In the genomic region with DNA sequence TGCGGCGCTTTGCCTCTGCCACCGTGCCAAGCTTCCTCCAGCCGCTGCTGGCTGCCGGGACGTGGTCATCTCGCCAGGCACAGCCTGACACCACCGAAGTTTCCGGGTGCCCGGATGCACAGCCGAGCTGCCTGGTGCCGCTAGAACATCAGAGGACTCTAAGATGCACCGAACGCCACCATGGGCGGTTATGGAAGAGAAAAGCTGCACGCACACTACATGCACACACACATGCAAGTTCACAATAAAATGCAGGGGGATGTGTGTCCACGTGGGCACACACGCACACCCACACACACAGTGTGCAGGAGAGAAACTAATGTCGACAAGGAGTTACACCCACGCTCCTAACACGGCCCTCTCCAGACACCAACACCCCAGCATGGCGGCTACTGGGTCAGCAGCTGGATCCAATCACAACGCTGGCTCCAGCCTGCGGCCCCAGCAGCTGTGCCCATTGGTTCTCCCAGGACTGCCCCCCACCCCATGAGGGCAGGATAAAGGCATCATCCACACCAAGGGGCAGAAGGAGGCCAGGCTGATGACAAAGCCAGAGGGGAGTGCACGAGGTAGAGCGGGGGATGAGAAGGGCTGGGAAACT, we compare ENCODE assay signal across 10 cellular contexts.
DNase-seq lines count a peak whose midpoint lies in the region; ATAC-seq and TF ChIP-seq lines count a peak whose summit lies in the region.
"Had no signal": no experiment of that assay in that cellular context is flagged by ENCODE, and none has a peak within 500 bp of the region (broad histone marks: within the 10 kb centered on the region; RNA-seq: fewer than 3 reads in every experiment).

No MANE protein-coding gene starts in this region.

- no peaks in the 10 kb centered on the region for H3K9me3 ChIP-seq in neuronal stem cell (replicated peaks in 1 of 2; ENCODE audit: control insufficient read depth in 2 of 2, insufficient read depth in 1 of 2, low read depth in 1 of 2, low read length in 2 of 2)

- no peaks in the 10 kb centered on the region for H3K36me3 ChIP-seq in GM23338 (ENCODE audit: insufficient read depth)
- no peaks in the 10 kb centered on the region for H3K36me3 ChIP-seq in neuronal stem cell (replicated peaks in 1 of 2; ENCODE audit: control insufficient read depth in 2 of 2, insufficient read depth in 2 of 2, low read length in 2 of 2)

- peak overlapping the region; percentile 62 for H2BK5ac ChIP-seq in neuronal stem cell (ENCODE audit: low read length)

- H3K4me3 ChIP-seq in GM23338, result no peak overlapping the region
- no peak overlapping the region for H3K4me3 ChIP-seq in neuronal stem cell (ENCODE audit: low read length in 2 of 2)
- H3K4me3 ChIP-seq in coronary artery, result no peak overlapping the region

- H2BK120ac ChIP-seq in neuronal stem cell (ENCODE audit: low read depth, low read length), result no peak overlapping the region

- no peaks in the 10 kb centered on the region for H3K9me2 ChIP-seq in GM23338 (ENCODE audit: insufficient read depth)

- peaks cover 8% of the 10 kb centered on the region for H3K27me3 Mint-ChIP-seq in GM23338 (ENCODE audit: insufficient read depth, low read depth, poor library complexity)
- no peaks in the 10 kb centered on the region for H3K27me3 Mint-ChIP-seq in activated CD4-positive, alpha-beta memory T cell treated with anti-CD3 and anti-CD28 coated beads for 36 hours
- no peaks in the 10 kb centered on the region for H3K27me3 Mint-ChIP-seq in MCF 10A (ENCODE audit: insufficient read depth, unreplicated experiment)

- H3K9me3 Mint-ChIP-seq in GM23338 (no peaks in the 10 kb centered on the region; the same call in 2 of the 3 replicates), MCF 10A (ENCODE audit: unreplicated experiment) (no peaks in the 10 kb centered on the region)
- H3K9me3 Mint-ChIP-seq in activated CD4-positive, alpha-beta memory T cell treated with anti-CD3 and anti-CD28 coated beads for 36 hours, result no peaks in the 10 kb centered on the region
- H3K9me3 Mint-ChIP-seq: nephron had no signal

- peak; percentile 9; the same call in 2 of the 3 replicates for ATAC-seq in GM23338

- H3K27me3 ChIP-seq in GM23338 (ENCODE audit: insufficient read depth), result no peaks in the 10 kb centered on the region
- peaks cover 0 to 5% (median 0%) of the 10 kb centered on the region in 3 experiments for H3K27me3 ChIP-seq in neuronal stem cell (ENCODE audit: control insufficient read depth in 3 of 3, insufficient read depth in 3 of 3, low read depth in 1 of 3, low read length in 3 of 3)

- H4K20me1 ChIP-seq in GM23338 (replicated peaks; ENCODE audit: insufficient read depth), result no peaks in the 10 kb centered on the region

- peak overlapping the region; percentile 88 for H2BK12ac ChIP-seq in neuronal stem cell (ENCODE audit: low read length)

- peak overlapping the region; percentile 45 for H3K4ac ChIP-seq in neuronal stem cell (ENCODE audit: low read length)

- POLR2A ChIA-PET in activated CD4-positive, alpha-beta memory T cell treated with anti-CD3 and anti-CD28 coated beads for 36 hours (lab: Charles Lee), result interaction anchor here (0.7 to 4.2 kb wide), 12 partner anchors 9 to 83 kb away, joined by 3 to 49 read pairs (median 8); partner anchors contain the start of gene BCL11B
- POLR2A ChIA-PET in MCF 10A (lab: Yijun Ruan, JAX), result no interaction called here

- H3K18ac ChIP-seq in neuronal stem cell (ENCODE audit: low read length), result peak overlapping the region; percentile 54

- H3K27ac Mint-ChIP-seq in GM23338, result peak overlapping the region; percentile 51; the same call in 1 of the 2 replicates
- peak overlapping the region; percentile 88 for H3K27ac Mint-ChIP-seq in activated CD4-positive, alpha-beta memory T cell treated with anti-CD3 and anti-CD28 coated beads for 36 hours
- H3K27ac Mint-ChIP-seq in MCF 10A (ENCODE audit: low read depth, unreplicated experiment), result no peak overlapping the region

- TF ChIP-seq CTCF in GM23338 (conservative IDR thresholded peaks at IDR 0.05; ENCODE audit: low read depth in 2 of 2) (no peak), coronary artery (IDR thresholded peaks at IDR 0.05) (no peak), MCF 10A (IDR thresholded peaks at IDR 0.05; ENCODE audit: unreplicated experiment) (no peak)

- WGBS in neuronal stem cell (ENCODE audit: extremely low coverage in 2 of 2, insufficient read length in 2 of 2, insufficient replicate concordance in 1 of 2), 2 donors, result no CpG with 5 or more reads among the region's 26 CpGs

- peak overlapping the region; percentile 5 for H3K14ac ChIP-seq in neuronal stem cell (ENCODE audit: low read length)

- peaks cover 35% of the 10 kb centered on the region for H3K4me1 ChIP-seq in GM23338 (ENCODE audit: insufficient read depth)
- H3K4me1 ChIP-seq in neuronal stem cell (ENCODE audit: control insufficient read depth in 2 of 2, insufficient read depth in 1 of 2, low read depth in 1 of 2, low read length in 2 of 2), result peaks cover 0 to 7% of the 10 kb centered on the region in 2 donors

- H3K36me3 Mint-ChIP-seq in GM23338 (ENCODE audit: low read depth) (no peaks in the 10 kb centered on the region), MCF 10A (ENCODE audit: insufficient read depth, unreplicated experiment) (no peaks in the 10 kb centered on the region)
- H3K36me3 Mint-ChIP-seq in activated CD4-positive, alpha-beta memory T cell treated with anti-CD3 and anti-CD28 coated beads for 36 hours, result peaks cover 22% of the 10 kb centered on the region

- CTCF ChIA-PET in activated CD4-positive, alpha-beta memory T cell treated with anti-CD3 and anti-CD28 coated beads for 36 hours (lab: Charles Lee), result interaction anchor here (0.6 to 12.0 kb wide), 25 partner anchors 8 to 1049 kb away, joined by 3 to 130 read pairs (median 4); partner anchors contain the start of gene BCL11B
- CTCF ChIA-PET in MCF 10A (lab: Yijun Ruan, JAX), result interaction anchor here (0.7 kb wide), 1 partner anchor 136 kb away, joined by 3 read pairs; no protein-coding TSS in a partner anchor

- DNase-seq in GM23338 (ENCODE audit: low spot score) (no peak), astrocyte of the hippocampus (ENCODE audit: low read depth, low spot score) (peak; percentile 20), neuronal stem cell (ENCODE audit: low spot score) (no peak), coronary artery (ENCODE audit: low spot score) (no peak), retina (no peak), MCF 10A (ENCODE audit: unreplicated experiment) (no peak), NOMO-1 treated with DMSO at 0.1 percent for 48 hours (lab: John Stamatoyannopoulos, UW; ENCODE audit: unreplicated experiment) (no peak)
- peak; percentile 69 for DNase-seq in activated CD4-positive, alpha-beta memory T cell treated with anti-CD3 and anti-CD28 coated beads for 36 hours
- DNase-seq: NCI-H510A treated with DMSO at 0.1 percent for 48 hours had no signal

- no peak overlapping the region for H4K8ac ChIP-seq in neuronal stem cell (ENCODE audit: low read depth, low read length)

- peaks cover 87% of the 10 kb centered on the region for H3K79me2 ChIP-seq in GM23338 (replicated peaks; ENCODE audit: insufficient read depth)

- peak overlapping the region; percentile 79 for H3K9ac ChIP-seq in neuronal stem cell (ENCODE audit: low read depth, low read length, poor library complexity)

- H2BK15ac ChIP-seq in neuronal stem cell (ENCODE audit: low read length), result peak overlapping the region; percentile 76

- H3K4me1 Mint-ChIP-seq in GM23338 (peaks cover 60% of the 10 kb centered on the region), MCF 10A (ENCODE audit: insufficient read depth, unreplicated experiment) (peaks cover 13% of the 10 kb centered on the region)
- H3K4me1 Mint-ChIP-seq in activated CD4-positive, alpha-beta memory T cell treated with anti-CD3 and anti-CD28 coated beads for 36 hours (ENCODE audit: low read depth), result peaks cover 92% of the 10 kb centered on the region

- H2AFZ ChIP-seq in GM23338 (no peak overlapping the region), neuronal stem cell (ENCODE audit: low read length) (no peak overlapping the region)

- no peak overlapping the region; the same call in 2 of the 3 replicates for H3K4me3 Mint-ChIP-seq in GM23338
- peak overlapping the region; percentile 80 for H3K4me3 Mint-ChIP-seq in activated CD4-positive, alpha-beta memory T cell treated with anti-CD3 and anti-CD28 coated beads for 36 hours
- H3K4me3 Mint-ChIP-seq in MCF 10A (ENCODE audit: unreplicated experiment), result no peak overlapping the region
- H3K4me3 Mint-ChIP-seq: nephron had no signal

- no peak overlapping the region for H2AK5ac ChIP-seq in neuronal stem cell (ENCODE audit: low read depth, low read length)

- BruUV-seq in MCF 10A (replicated peaks; lab: Mats Ljungman, UMichigan), result no TSS peak

- intact Hi-C loops in activated CD4-positive, alpha-beta memory T cell treated with anti-CD3 and anti-CD28 coated beads for 36 hours (cut with micrococcal nuclease), result loop anchor here (5.0 to 10.0 kb wide), 2 partner anchors 194 to 257 kb away; no protein-coding TSS in a partner anchor
- intact Hi-C loops in MCF 10A (cut with micrococcal nuclease), result no loop called here

- peak overlapping the region; percentile 22 for H3K23ac ChIP-seq in neuronal stem cell (ENCODE audit: low read depth, low read length, poor library complexity)

- H3F3A ChIP-seq in GM23338 (replicated peaks; ENCODE audit: low read depth), result no peaks in the 10 kb centered on the region

- H4K91ac ChIP-seq in neuronal stem cell (ENCODE audit: low read depth, low read length, poor library complexity), result peak overlapping the region; percentile 9

- H3K4me2 ChIP-seq in GM23338, result peak overlapping the region; percentile 19
- H3K4me2 ChIP-seq in neuronal stem cell (ENCODE audit: insufficient read depth, low read length, poor library complexity, severe bottlenecking), result no peak overlapping the region

- H3K27ac ChIP-seq in GM23338 (ENCODE audit: low read depth), result no peak overlapping the region
- no peak overlapping the region for H3K27ac ChIP-seq in neuronal stem cell (replicated peaks; ENCODE audit: low read length)
- no peak overlapping the region for H3K27ac ChIP-seq in coronary artery

- no peaks in the 10 kb centered on the region for H3K79me1 ChIP-seq in neuronal stem cell (ENCODE audit: low read depth, low read length)

TF ChIP-seq in GM23338, 12 proteins besides CTCF, POLR2A, EP300 and RAD21 (continues in another document):
- TF ChIP-seq EZH2phosphoT487 (IDR thresholded peaks at IDR 0.05; ENCODE audit: unreplicated experiment), result no peak
- TF ChIP-seq ZNF114 (CRISPR knock-in tag; IDR thresholded peaks at IDR 0.05), result no peak
- no peak for TF ChIP-seq POLR2AphosphoS5 (IDR thresholded peaks at IDR 0.05; ENCODE audit: low read depth)
- TF ChIP-seq EZH2 (IDR thresholded peaks at IDR 0.05; ENCODE audit: low read depth, unreplicated experiment), result no peak
- no peak for TF ChIP-seq ETS1 (IDR thresholded peaks at IDR 0.05)
- TF ChIP-seq CREB1 (CRISPR knock-in tag; IDR thresholded peaks at IDR 0.05; ENCODE audit: low read depth), result no peak

Comparison
In these comparisons a context has a peak if more than half of its experiments do, and no peak if none do; other contexts are left out.
1. DNase-seq: peak in activated CD4-positive, alpha-beta memory T cell treated with anti-CD3 and anti-CD28 coated beads for 36 hours (single experiment) and astrocyte of the hippocampus (single experiment); none in GM23338 (single experiment), neuronal stem cell (single experiment), coronary artery (single experiment), retina (single experiment), MCF 10A (single experiment) and NOMO-1 treated with DMSO at 0.1 percent for 48 hours (single experiment).